17 cellular contexts compared by ENCODE assay signal in the genomic region with DNA sequence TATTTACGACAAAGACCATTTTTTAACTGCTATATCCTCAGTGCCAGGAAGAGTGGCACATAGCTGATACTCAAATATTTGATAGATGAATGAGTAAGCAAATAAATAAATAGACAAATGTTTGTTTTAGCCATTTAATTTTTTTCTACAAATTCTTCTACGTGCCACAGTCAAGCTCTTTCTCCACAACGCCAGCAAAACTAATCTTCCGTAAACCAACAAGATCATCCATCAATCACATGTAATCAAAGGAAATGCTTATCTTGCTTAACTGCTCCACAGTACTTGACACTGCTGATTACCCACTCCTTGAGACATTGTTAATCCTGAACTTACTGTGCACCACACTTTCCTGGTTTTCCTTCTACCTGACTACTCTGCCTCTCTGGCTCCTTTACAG.
DNase-seq lines count a peak whose midpoint lies in the region; ATAC-seq, FAIRE-seq and TF ChIP-seq lines count a peak whose summit lies in the region.
"Had no signal": no experiment of that assay in that cellular context is flagged by ENCODE, and none has a peak within 500 bp of the region (broad histone marks: within the 10 kb centered on the region; RNA-seq: fewer than 3 reads in every experiment).

No MANE protein-coding gene starts in this region.

- H3K4me2 ChIP-seq in A549 (peak overlapping the region; percentile 5; the same call in 2 of the 3 replicates), PC-3 (ENCODE audit: low read length) (peak overlapping the region; percentile 53)
- H3K4me2 ChIP-seq: KMS-11 had no signal

- CTCF ChIA-PET in A549 (lab: Yijun Ruan, JAX): no interaction called here
- CTCF ChIA-PET in HEK293 (lab: Yijun Ruan, JAX): no interaction called here
- CTCF ChIA-PET in PC-3 (lab: Charles Lee): interaction anchor here (0.7 kb wide), 1 partner anchor 247 kb away, joined by 3 read pairs; no protein-coding TSS in a partner anchor

- peak in 1 of 2 experiments; percentile 42 for DNase-seq in A549 (ENCODE audit: low read depth in 1 of 2, low spot score in 1 of 2)
- DNase-seq in PC-3: peak; percentile 70
- DNase-seq in kidney glomerular epithelial cell (lab: John Stamatoyannopoulos, UW): peak; percentile 64
- no peak for DNase-seq in kidney tubule cell (ENCODE audit: low spot score)
- DNase-seq in cerebellum (ENCODE audit: low spot score): no peak
- DNase-seq in stimulated activated naive CD4-positive, alpha-beta T cell treated with Interleukin-2 at 50 U/mL for 16 hours (lab: John Stamatoyannopoulos, UW): no peak
- no peak for DNase-seq in HUDEP-2 (lab: John Stamatoyannopoulos, UW; ENCODE audit: unreplicated experiment in 76 of 76)
- DNase-seq: C1 segment of cervical spinal cord, NCI-H1048, NCI-H1436 treated with DMSO at 0.1 percent for 48 hours, NCI-H2081, NCI-H345, NCI-H69, SW 1271 had no signal

- POLR2A ChIA-PET in A549 (lab: Yijun Ruan, JAX): no interaction called here
- POLR2A ChIA-PET in HEK293 (lab: Yijun Ruan, JAX): no interaction called here
- POLR2A ChIA-PET in PC-3 (lab: Charles Lee; ENCODE audit: unreplicated experiment): interaction anchor here (0.6 kb wide), 1 partner anchor 160 kb away, joined by 4 read pairs; no protein-coding TSS in a partner anchor

- H3K9me3 ChIP-seq in A549: no peaks in the 10 kb centered on the region
- H3K9me3 ChIP-seq in HEK293 (ENCODE audit: control insufficient read depth, insufficient read depth, low read depth, low read length): no peaks in the 10 kb centered on the region
- H3K9me3 ChIP-seq in PC-3 (ENCODE audit: low read length): no peaks in the 10 kb centered on the region

- intact Hi-C loops in PC-3 (cut with micrococcal nuclease): loop anchor here (2.0 to 5.0 kb wide), 4 partner anchors 117 to 526 kb away; partner anchors contain the start of genes EDIL3 and HAPLN1

- H3K9ac ChIP-seq in PC-3 (ENCODE audit: low read length): no peak overlapping the region
- H3K9ac ChIP-seq: KMS-11 had no signal

- H3K36me3 ChIP-seq in HEK293 (ENCODE audit: control insufficient read depth in 2 of 2, insufficient read depth in 1 of 2, low read length in 2 of 2) (no peaks in the 10 kb centered on the region), PC-3 (ENCODE audit: low read depth, low read length) (no peaks in the 10 kb centered on the region)

- no peaks in the 10 kb centered on the region for H3K79me2 ChIP-seq in PC-3 (ENCODE audit: low read length)

- no peaks in the 10 kb centered on the region for H3K9me2 ChIP-seq in PC-3 (replicated peaks; ENCODE audit: low read length)

- 4% methylated on average over 4 of the region's 4 CpGs for WGBS in A549 (ENCODE audit: missing lambda C conversion rate)

- no peaks in the 10 kb centered on the region for H3K27me3 ChIP-seq in PC-3 (ENCODE audit: low read length)

- TF ChIP-seq POLR2A in A549 (IDR thresholded peaks at IDR 0.05; ENCODE audit: low read length): no peak

- BruUV-seq in PC-3 (replicated peaks; lab: Mats Ljungman, UMichigan): no TSS peak

- H3K4me3 ChIP-seq in A549 (no peak overlapping the region), HEK293 (ENCODE audit: low read depth, low read length) (no peak overlapping the region), PC-3 (ENCODE audit: low read length) (peak overlapping the region; percentile 10; the same call in 1 of the 2 replicates)

- no peaks in the 10 kb centered on the region for H4K20me1 ChIP-seq in PC-3 (ENCODE audit: low read length)

- no peaks in the 10 kb centered on the region for H3F3A ChIP-seq in PC-3 (ENCODE audit: low read length, unreplicated experiment)

- no peak for FAIRE-seq in A549 (lab: Jason Lieb, UNC)
- FAIRE-seq: HepG2 had no signal

- H2AFZ ChIP-seq in PC-3 (ENCODE audit: low read length): no peak overlapping the region

- no peak for TF ChIP-seq EP300 in A549 (IDR thresholded peaks at IDR 0.05)

- TF ChIP-seq CTCF in A549 (IDR thresholded peaks at IDR 0.05) (no peak), HEK293 (tag by site-specific recombination; IDR thresholded peaks at IDR 0.05) (no peak), PC-3 (conservative IDR thresholded peaks at IDR 0.05; ENCODE audit: low read depth, low read length) (no peak)

- H3K4me1 ChIP-seq in A549: no peaks in the 10 kb centered on the region; the same call in 2 of the 3 replicates
- H3K4me1 ChIP-seq in HEK293 (ENCODE audit: control insufficient read depth, insufficient read depth, low read length): peaks cover 8% of the 10 kb centered on the region; the same call in 1 of the 2 replicates
- H3K4me1 ChIP-seq in PC-3 (ENCODE audit: insufficient read depth, low read length): peaks cover 62% of the 10 kb centered on the region

- ATAC-seq in A549 (peak in 1 of 2 experiments; percentile 46; a peak in 2 of 6 replicates), PC-3 (peak; percentile 70)
- ATAC-seq: HepG2 had no signal

- TF ChIP-seq RAD21 in A549 (conservative IDR thresholded peaks at IDR 0.05 in 1 of 2, IDR thresholded peaks at IDR 0.05 in 1 of 2): no peak

- H3K27ac ChIP-seq in A549: no peak overlapping the region
- no peak overlapping the region for H3K27ac ChIP-seq in HEK293 (ENCODE audit: extremely low read depth, low read depth, low read length)
- H3K27ac ChIP-seq in PC-3 (ENCODE audit: low read length): peak overlapping the region; percentile 55
- H3K27ac ChIP-seq: KMS-11 had no signal

TF ChIP-seq in A549, 52 proteins besides CTCF, POLR2A, EP300 and RAD21:
- no peak for TF ChIP-seq TFCP2L1 (CRISPR knock-in tag; IDR thresholded peaks at IDR 0.05)
- peak; percentile 40 for TF ChIP-seq MAFK (IDR thresholded peaks at IDR 0.05; ENCODE audit: partially characterized antibody)
- peak; percentile 60 for TF ChIP-seq GATA3 (IDR thresholded peaks at IDR 0.05; ENCODE audit: borderline replicate concordance)
- no peak for TF ChIP-seq RNF2 (IDR thresholded peaks at IDR 0.05; ENCODE audit: borderline replicate concordance, low read depth)

TF ChIP-seq in HEK293, 187 proteins besides CTCF, POLR2A, EP300 and RAD21:
- TF ChIP-seq ZNF843 (tag by site-specific recombination; IDR thresholded peaks at IDR 0.05) (peak; percentile 75), OSR2 (tag by site-specific recombination; IDR thresholded peaks at IDR 0.05) (peak; percentile 57; the same call in 1 of the 2 replicates), ZNF335 (tag by site-specific recombination; conservative IDR thresholded peaks at IDR 0.05) (no peak), ZNF391 (tag by site-specific recombination; IDR thresholded peaks at IDR 0.05; ENCODE audit: borderline replicate concordance, low read depth) (no peak), PRDM6 (tag by site-specific recombination; IDR thresholded peaks at IDR 0.05) (peak; percentile 40; the same call in 1 of the 2 replicates), PRDM4 (tag by site-specific recombination; IDR thresholded peaks at IDR 0.05) (peak; percentile 32; the same call in 1 of the 2 replicates), TCF7L2 (IDR thresholded peaks at IDR 0.05; ENCODE audit: borderline replicate concordance, low read depth, low read length) (peak; percentile 76; the same call in 1 of the 2 replicates), FEZF1 (tag by site-specific recombination; IDR thresholded peaks at IDR 0.05) (0 out of 2 replicates have a peak, but pooled peaks have one; percentile 44), ZXDB (tag by site-specific recombination; IDR thresholded peaks at IDR 0.05) (peak; percentile 81)

Comparison
In these comparisons a context has a peak if more than half of its experiments do, and no peak if none do; other contexts are left out.
1. DNase-seq: peak in PC-3 (single experiment) and kidney glomerular epithelial cell (single experiment); none in kidney tubule cell (single experiment), cerebellum (single experiment), stimulated activated naive CD4-positive, alpha-beta T cell treated with Interleukin-2 at 50 U/mL for 16 hours (single experiment) and HUDEP-2 (0 of 76).